2 cellular contexts compared by ENCODE assay signal in the genomic region with DNA sequence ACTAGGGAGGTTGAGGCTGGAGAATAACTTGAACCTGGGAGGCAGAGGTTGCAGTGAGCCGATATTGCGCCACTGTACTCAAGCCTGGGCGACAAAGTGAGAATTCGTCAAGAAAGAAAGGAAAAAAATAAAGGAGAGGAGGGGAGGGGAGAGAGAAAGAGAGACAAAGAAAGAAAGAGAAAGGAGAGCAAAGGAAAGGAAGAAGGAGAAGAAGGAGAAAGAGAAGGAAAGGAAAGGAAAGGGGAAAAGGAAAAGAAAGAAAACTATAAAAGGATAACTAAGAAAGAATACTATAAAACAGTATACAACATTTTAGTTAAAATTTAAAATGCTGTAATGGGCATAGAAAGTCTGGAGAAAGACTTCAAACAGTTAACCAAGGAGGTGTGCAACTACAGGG.
A peak's percentile ranks its signal among the peaks of the same experiment; 100 is the strongest.
TF ChIP-seq lines count a peak whose summit lies in the region.

No MANE protein-coding gene starts in this region.

TF ChIP-seq in K562, 482 proteins besides CTCF, POLR2A, EP300 and RAD21:
- TF ChIP-seq, protein P1, sequence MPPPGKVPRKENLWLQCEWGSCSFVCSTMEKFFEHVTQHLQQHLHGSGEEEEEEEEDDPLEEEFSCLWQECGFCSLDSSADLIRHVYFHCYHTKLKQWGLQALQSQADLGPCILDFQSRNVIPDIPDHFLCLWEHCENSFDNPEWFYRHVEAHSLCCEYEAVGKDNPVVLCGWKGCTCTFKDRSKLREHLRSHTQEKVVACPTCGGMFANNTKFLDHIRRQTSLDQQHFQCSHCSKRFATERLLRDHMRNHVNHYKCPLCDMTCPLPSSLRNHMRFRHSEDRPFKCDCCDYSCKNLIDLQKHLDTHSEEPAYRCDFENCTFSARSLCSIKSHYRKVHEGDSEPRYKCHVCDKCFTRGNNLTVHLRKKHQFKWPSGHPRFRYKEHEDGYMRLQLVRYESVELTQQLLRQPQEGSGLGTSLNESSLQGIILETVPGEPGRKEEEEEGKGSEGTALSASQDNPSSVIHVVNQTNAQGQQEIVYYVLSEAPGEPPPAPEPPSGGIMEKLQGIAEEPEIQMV (tag; conservative IDR thresholded peaks at IDR 0.05; ENCODE audit: low read depth), result 0 out of 2 replicates have a peak, but pooled peaks have one; percentile 23
- no peak for TF ChIP-seq DPF2 (IDR thresholded peaks at IDR 0.05)
- TF ChIP-seq YBX1 (IDR thresholded peaks at IDR 0.05), result 0 out of 2 replicates have a peak, but pooled peaks have one; percentile 75
- TF ChIP-seq, protein P2, sequence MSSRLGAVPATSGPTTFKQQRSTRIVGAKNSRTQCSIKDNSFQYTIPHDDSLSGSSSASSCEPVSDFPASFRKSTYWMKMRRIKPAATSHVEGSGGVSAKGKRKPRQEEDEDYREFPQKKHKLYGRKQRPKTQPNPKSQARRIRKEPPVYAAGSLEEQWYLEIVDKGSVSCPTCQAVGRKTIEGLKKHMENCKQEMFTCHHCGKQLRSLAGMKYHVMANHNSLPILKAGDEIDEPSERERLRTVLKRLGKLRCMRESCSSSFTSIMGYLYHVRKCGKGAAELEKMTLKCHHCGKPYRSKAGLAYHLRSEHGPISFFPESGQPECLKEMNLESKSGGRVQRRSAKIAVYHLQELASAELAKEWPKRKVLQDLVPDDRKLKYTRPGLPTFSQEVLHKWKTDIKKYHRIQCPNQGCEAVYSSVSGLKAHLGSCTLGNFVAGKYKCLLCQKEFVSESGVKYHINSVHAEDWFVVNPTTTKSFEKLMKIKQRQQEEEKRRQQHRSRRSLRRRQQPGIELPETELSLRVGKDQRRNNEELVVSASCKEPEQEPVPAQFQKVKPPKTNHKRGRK (tag; IDR thresholded peaks at IDR 0.05), result peak; percentile 81
- 0 out of 2 replicates have a peak, but pooled peaks have one; percentile 19 for TF ChIP-seq LARP7 (IDR thresholded peaks at IDR 0.05)
- TF ChIP-seq, protein P3, sequence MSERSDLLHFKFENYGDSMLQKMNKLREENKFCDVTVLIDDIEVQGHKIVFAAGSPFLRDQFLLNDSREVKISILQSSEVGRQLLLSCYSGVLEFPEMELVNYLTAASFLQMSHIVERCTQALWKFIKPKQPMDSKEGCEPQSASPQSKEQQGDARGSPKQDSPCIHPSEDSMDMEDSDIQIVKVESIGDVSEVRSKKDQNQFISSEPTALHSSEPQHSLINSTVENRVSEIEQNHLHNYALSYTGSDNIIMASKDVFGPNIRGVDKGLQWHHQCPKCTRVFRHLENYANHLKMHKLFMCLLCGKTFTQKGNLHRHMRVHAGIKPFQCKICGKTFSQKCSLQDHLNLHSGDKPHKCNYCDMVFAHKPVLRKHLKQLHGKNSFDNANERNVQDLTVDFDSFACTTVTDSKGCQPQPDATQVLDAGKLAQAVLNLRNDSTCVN (CRISPR knock-in tag; IDR thresholded peaks at IDR 0.05), result 0 out of 2 replicates have a peak, but pooled peaks have one; percentile 65
- no peak for TF ChIP-seq PHB2 (IDR thresholded peaks at IDR 0.05; ENCODE audit: low read depth)
TF ChIP-seq in K562: peak in this region for 5.

TF ChIP-seq in HepG2, 621 proteins besides CTCF, POLR2A, EP300 and RAD21:
- TF ChIP-seq TMF1 (CRISPR knock-in tag; IDR thresholded peaks at IDR 0.05; ENCODE audit: low read depth), result no peak
- no peak for TF ChIP-seq ZNF138 (CRISPR knock-in tag; IDR thresholded peaks at IDR 0.05; ENCODE audit: low read depth)
- no peak for TF ChIP-seq RFX3 (CRISPR knock-in tag; IDR thresholded peaks at IDR 0.05)
- TF ChIP-seq SMAD1 (CRISPR knock-in tag; IDR thresholded peaks at IDR 0.05; ENCODE audit: borderline replicate concordance, low read depth), result no peak
- no peak for TF ChIP-seq NR2C2 (CRISPR knock-in tag; IDR thresholded peaks at IDR 0.05; ENCODE audit: borderline replicate concordance)
- TF ChIP-seq HHEX (CRISPR knock-in tag; IDR thresholded peaks at IDR 0.05), result no peak
- no peak for TF ChIP-seq RBM22 (optimal IDR thresholded peaks at IDR 0.05; ENCODE audit: low read length)
- TF ChIP-seq ZNF891 (CRISPR knock-in tag; IDR thresholded peaks at IDR 0.05), result no peak
- TF ChIP-seq ZNF878 (CRISPR knock-in tag; IDR thresholded peaks at IDR 0.05), result no peak
- TF ChIP-seq TARDBP (CRISPR knock-in tag; IDR thresholded peaks at IDR 0.05), result no peak
